In genomic region chr1:48471103-48471502, GRCh38 we compare ENCODE assay signal across 8 cellular contexts. TPM values are rescaled to one million over a fixed set of nuclear protein-coding genes. Genes with fewer than 3 reads are reported as not detected.
DNase-seq lines count a peak whose midpoint lies in the region; TF ChIP-seq lines count a peak whose summit lies in the region.

No MANE protein-coding gene starts in this region.

- POLR2A ChIA-PET in AG04450 (lab: Yijun Ruan, JAX) = interaction anchor here (1.1 to 1.4 kb wide), 3 partner anchors 23 to 26 kb away, joined by 6 to 11 read pairs (median 8); no protein-coding TSS in a partner anchor
- POLR2A ChIA-PET in HEK293T (lab: Yijun Ruan, JAX) = interaction anchor here (1.0 to 1.7 kb wide), 7 partner anchors 8 to 393 kb away, joined by 3 to 20 read pairs (median 8); no protein-coding TSS in a partner anchor

- CTCF ChIA-PET in AG04450 (lab: Charles Lee) = interaction anchor here (1.5 to 1.6 kb wide), 2 partner anchors 20 to 26 kb away, joined by 8 to 23 read pairs; no protein-coding TSS in a partner anchor
- CTCF ChIA-PET in HEK293T (lab: Yijun Ruan, JAX) = interaction anchor here (2.0 kb wide), 1 partner anchor 27 kb away, joined by 7 read pairs; no protein-coding TSS in a partner anchor

- H3K27me3 ChIP-seq in AG04450 (ENCODE audit: control insufficient read depth, insufficient read depth, low read length) (no peaks in the 10 kb centered on the region), esophagus (ENCODE audit: control insufficient read depth in 1 of 2, insufficient read depth in 2 of 2, low read length in 2 of 2) (no peaks in the 10 kb centered on the region)

- peak overlapping the region; percentile 94 to 97 (median 95) for H3K4me3 Mint-ChIP-seq in nephron

- H3K4me3 ChIP-seq in AG04450 (ENCODE audit: low read depth, low read length) (peak overlapping the region; percentile 77), esophagus (ENCODE audit: low read depth in 1 of 2, low read length in 2 of 2) (peak overlapping the region; percentile 65 to 71)

- peak overlapping the region; percentile 33 for H3K27ac ChIP-seq in AG04450 (ENCODE audit: low read depth, low read length)
- H3K27ac ChIP-seq in esophagus (ENCODE audit: low read depth in 2 of 2, low read length in 1 of 2) = peak overlapping the region; percentile 77 to 92

- WGBS in esophagus, 2 donors = 29 to 37% methylated on average over 5 of the region's 5 CpGs

- H3K27ac Mint-ChIP-seq in nephron = peak overlapping the region; percentile 95 to 99 (median 97)

- TF ChIP-seq CTCF in AG04450 (IDR thresholded peaks at IDR 0.05; ENCODE audit: low read depth, low read length) = no peak
- no peak for TF ChIP-seq CTCF in nephron (IDR thresholded peaks at IDR 0.05; ENCODE audit: unreplicated experiment in 3 of 3)

- no peak for DNase-seq in AG04450 (ENCODE audit: low read depth, low spot score)
- peak; percentile 10 for DNase-seq in RPMI7951 (ENCODE audit: low read depth)
- DNase-seq in SHP77 treated with DMSO at 0.1 percent for 48 hours (lab: John Stamatoyannopoulos, UW) = no peak
- DNase-seq in HEK293T (ENCODE audit: extremely low spot score) = no peak
- DNase-seq in cerebellar nuclear complex (lab: John Stamatoyannopoulos, UW) = no peak
- DNase-seq in RKO (ENCODE audit: low spot score) = no peak

- peaks cover 40% of the 10 kb centered on the region for H3K4me1 Mint-ChIP-seq in nephron

- peaks cover 5% of the 10 kb centered on the region for H3K9me3 Mint-ChIP-seq in nephron

- no peaks in the 10 kb centered on the region for H3K36me3 ChIP-seq in esophagus (ENCODE audit: control insufficient read depth in 2 of 2, insufficient read depth in 2 of 2, low read length in 1 of 2)

- H3K9me3 ChIP-seq in AG04450 (ENCODE audit: control insufficient read depth, insufficient read depth, low read length) (no peaks in the 10 kb centered on the region; the same call in 1 of the 2 replicates), esophagus (ENCODE audit: control insufficient read depth in 2 of 2, insufficient read depth in 1 of 2, low read depth in 1 of 2, low read length in 1 of 2) (no peaks in the 10 kb centered on the region)

- H3K27me3 Mint-ChIP-seq in nephron (ENCODE audit: low read depth) = peaks cover 4% of the 10 kb centered on the region

- peaks cover 0 to 3% of the 10 kb centered on the region in 2 donors for H3K4me1 ChIP-seq in esophagus (ENCODE audit: control insufficient read depth in 2 of 2, insufficient read depth in 2 of 2, low read length in 1 of 2)

- peaks cover 6% of the 10 kb centered on the region for H3K36me3 Mint-ChIP-seq in nephron (ENCODE audit: low read depth)

TF ChIP-seq in HEK293T, 16 proteins besides CTCF, POLR2A, EP300 and RAD21:
- no peak for TF ChIP-seq L3MBTL2 (conservative IDR thresholded peaks at IDR 0.05)
- TF ChIP-seq PKNOX1 (IDR thresholded peaks at IDR 0.05) = no peak
- no peak for TF ChIP-seq SP1 (IDR thresholded peaks at IDR 0.05)
- no peak for TF ChIP-seq SUZ12 (IDR thresholded peaks at IDR 0.05)

RNA-seq across cellular contexts. Expression of gene SPATA6, which starts 0.9 kb away (rescaled TPM):
- polyA plus RNA-seq in AG04450 (2011; rRNA removed) (4.6 and 6.1 TPM in 2 replicates), esophagus (1 to 10 TPM; 1.3 to 1.6 TPM)
- polyA minus RNA-seq in AG04450 (2011; rRNA and poly(A)+ RNA removed) = 9.0 and 12.2 TPM in 2 replicates
- 6.8 and 7.9 TPM in 2 replicates for total RNA-seq in RPMI7951 (2014; rRNA removed; shearing (Covaris generic))
